Comparison of ENCODE assay signal across 1 cellular context in genomic region chr10:125816548-125816947, GRCh38.
A peak's percentile ranks its signal among the peaks of the same experiment; 100 is the strongest.
TF ChIP-seq lines count a peak whose summit lies in the region.

No MANE protein-coding gene starts in this region.

TF ChIP-seq in K562, 482 proteins besides CTCF, POLR2A, EP300 and RAD21 (continued from another document and continues in another):
- TF ChIP-seq, protein P1, sequence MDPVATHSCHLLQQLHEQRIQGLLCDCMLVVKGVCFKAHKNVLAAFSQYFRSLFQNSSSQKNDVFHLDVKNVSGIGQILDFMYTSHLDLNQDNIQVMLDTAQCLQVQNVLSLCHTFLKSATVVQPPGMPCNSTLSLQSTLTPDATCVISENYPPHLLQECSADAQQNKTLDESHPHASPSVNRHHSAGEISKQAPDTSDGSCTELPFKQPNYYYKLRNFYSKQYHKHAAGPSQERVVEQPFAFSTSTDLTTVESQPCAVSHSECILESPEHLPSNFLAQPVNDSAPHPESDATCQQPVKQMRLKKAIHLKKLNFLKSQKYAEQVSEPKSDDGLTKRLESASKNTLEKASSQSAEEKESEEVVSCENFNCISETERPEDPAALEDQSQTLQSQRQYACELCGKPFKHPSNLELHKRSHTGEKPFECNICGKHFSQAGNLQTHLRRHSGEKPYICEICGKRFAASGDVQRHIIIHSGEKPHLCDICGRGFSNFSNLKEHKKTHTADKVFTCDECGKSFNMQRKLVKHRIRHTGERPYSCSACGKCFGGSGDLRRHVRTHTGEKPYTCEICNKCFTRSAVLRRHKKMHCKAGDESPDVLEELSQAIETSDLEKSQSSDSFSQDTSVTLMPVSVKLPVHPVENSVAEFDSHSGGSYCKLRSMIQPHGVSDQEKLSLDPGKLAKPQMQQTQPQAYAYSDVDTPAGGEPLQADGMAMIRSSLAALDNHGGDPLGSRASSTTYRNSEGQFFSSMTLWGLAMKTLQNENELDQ (CRISPR knock-in tag; IDR thresholded peaks at IDR 0.05; ENCODE audit: borderline replicate concordance), result no peak
- TF ChIP-seq SREBF1 (IDR thresholded peaks at IDR 0.05; ENCODE audit: borderline replicate concordance, low read depth, low read length), result no peak
- no peak for TF ChIP-seq E2F6 (IDR thresholded peaks at IDR 0.05; ENCODE audit: borderline replicate concordance in 1 of 2, extremely low read depth in 1 of 2, insufficient read depth in 1 of 2, insufficient read length in 1 of 2, low read depth in 1 of 2, low read length in 1 of 2, poor library complexity in 1 of 2, severe bottlenecking in 1 of 2)
- peak; percentile 86 to 91 for TF ChIP-seq KDM1A (IDR thresholded peaks at IDR 0.05)
- TF ChIP-seq MTA2 (IDR thresholded peaks at IDR 0.05; ENCODE audit: low read depth), result peak; percentile 90
- peak; percentile 90 for TF ChIP-seq MAFF (IDR thresholded peaks at IDR 0.05; ENCODE audit: low read length)
- TF ChIP-seq RFX7 (CRISPR knock-in tag; IDR thresholded peaks at IDR 0.05), result no peak
- 0 out of 4 replicates have a peak, but pooled peaks of 1 of the 2 experiments have one; percentile 29 for TF ChIP-seq ETV6 (IDR thresholded peaks at IDR 0.05; ENCODE audit: borderline replicate concordance in 1 of 2, low read depth in 2 of 2, low read length in 1 of 2)
- TF ChIP-seq ETV6 (CRISPR knock-in tag; IDR thresholded peaks at IDR 0.05; ENCODE audit: borderline replicate concordance), result no peak
- TF ChIP-seq HDAC2 (IDR thresholded peaks at IDR 0.05), result peak; percentile 78; the same call in 1 of the 2 replicates
- TF ChIP-seq PRDM10 (IDR thresholded peaks at IDR 0.05; ENCODE audit: partially characterized antibody), result peak; percentile 75
- peak in 1 of 2 experiments; percentile 65; a peak in 1 of 4 replicates for TF ChIP-seq FOXA3 (CRISPR knock-in tag; conservative IDR thresholded peaks at IDR 0.05 in 1 of 2, IDR thresholded peaks at IDR 0.05 in 1 of 2)
- TF ChIP-seq RBM34 (IDR thresholded peaks at IDR 0.05; ENCODE audit: borderline replicate concordance, insufficient read depth, low read length), result no peak
- no peak for TF ChIP-seq MXD1 (CRISPR knock-in tag; IDR thresholded peaks at IDR 0.05; ENCODE audit: borderline replicate concordance, poor library complexity, severe bottlenecking)
- TF ChIP-seq HDAC3 (IDR thresholded peaks at IDR 0.05; ENCODE audit: borderline replicate concordance, partially characterized antibody), result peak; percentile 84
- TF ChIP-seq ZC3H8 (IDR thresholded peaks at IDR 0.05), result no peak
- peak; percentile 95 for TF ChIP-seq TCF3 (CRISPR knock-in tag; IDR thresholded peaks at IDR 0.05)
- TF ChIP-seq BACH1 (tag; IDR thresholded peaks at IDR 0.05), result peak; percentile 73; the same call in 1 of the 2 replicates
- no peak for TF ChIP-seq ETS1 (conservative IDR thresholded peaks at IDR 0.05; ENCODE audit: control insufficient read depth, low read depth, low read length)
- no peak for TF ChIP-seq NFYB (IDR thresholded peaks at IDR 0.05; ENCODE audit: extremely low read depth, insufficient read length)
- peak; percentile 99 for TF ChIP-seq CBFA2T3 (IDR thresholded peaks at IDR 0.05)
- peak in 1 of 2 experiments; percentile 80; a peak in 2 of 4 replicates for TF ChIP-seq TBL1XR1 (IDR thresholded peaks at IDR 0.05; ENCODE audit: low read length in 2 of 2)
- TF ChIP-seq ZBTB7A (IDR thresholded peaks at IDR 0.05; ENCODE audit: borderline replicate concordance, control insufficient read depth, low read depth, low read length), result peak; percentile 43; the same call in 1 of the 2 replicates
- peak; percentile 58; the same call in 1 of the 2 replicates for TF ChIP-seq NFE2L1 (tag; IDR thresholded peaks at IDR 0.05; ENCODE audit: borderline replicate concordance, low read depth)
- TF ChIP-seq, protein P2, sequence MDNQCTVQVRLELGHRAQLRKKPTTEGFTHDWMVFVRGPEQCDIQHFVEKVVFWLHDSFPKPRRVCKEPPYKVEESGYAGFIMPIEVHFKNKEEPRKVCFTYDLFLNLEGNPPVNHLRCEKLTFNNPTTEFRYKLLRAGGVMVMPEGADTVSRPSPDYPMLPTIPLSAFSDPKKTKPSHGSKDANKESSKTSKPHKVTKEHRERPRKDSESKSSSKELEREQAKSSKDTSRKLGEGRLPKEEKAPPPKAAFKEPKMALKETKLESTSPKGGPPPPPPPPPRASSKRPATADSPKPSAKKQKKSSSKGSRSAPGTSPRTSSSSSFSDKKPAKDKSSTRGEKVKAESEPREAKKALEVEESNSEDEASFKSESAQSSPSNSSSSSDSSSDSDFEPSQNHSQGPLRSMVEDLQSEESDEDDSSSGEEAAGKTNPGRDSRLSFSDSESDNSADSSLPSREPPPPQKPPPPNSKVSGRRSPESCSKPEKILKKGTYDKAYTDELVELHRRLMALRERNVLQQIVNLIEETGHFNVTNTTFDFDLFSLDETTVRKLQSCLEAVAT (IDR thresholded peaks at IDR 0.05), result peak in 1 of 2 experiments; percentile 49; a peak in 1 of 4 replicates
- no peak; a peak in 1 of 4 replicates for TF ChIP-seq NONO (IDR thresholded peaks at IDR 0.05; ENCODE audit: low read depth in 2 of 2, low read length in 1 of 2)
- peak; percentile 73 for TF ChIP-seq CTBP1 (IDR thresholded peaks at IDR 0.05; ENCODE audit: borderline replicate concordance)
- TF ChIP-seq GATA2 (CRISPR knock-in tag; IDR thresholded peaks at IDR 0.05), result peak; percentile 42; the same call in 1 of the 2 replicates
- TF ChIP-seq RFX1 (IDR thresholded peaks at IDR 0.05), result no peak
- TF ChIP-seq ZNF780A (CRISPR knock-in tag; IDR thresholded peaks at IDR 0.05), result no peak
- no peak for TF ChIP-seq E2F3 (CRISPR knock-in tag; IDR thresholded peaks at IDR 0.05)
- TF ChIP-seq NFIC (IDR thresholded peaks at IDR 0.05), result peak; percentile 92
- TF ChIP-seq BDP1 (IDR thresholded peaks at IDR 0.05; ENCODE audit: insufficient read depth, insufficient read length), result no peak
- no peak for TF ChIP-seq ELK1 (CRISPR knock-in tag; IDR thresholded peaks at IDR 0.05)
- peak; percentile 85; the same call in 1 of the 2 replicates for TF ChIP-seq BCOR (IDR thresholded peaks at IDR 0.05)
- no peak for TF ChIP-seq MXI1 (IDR thresholded peaks at IDR 0.05; ENCODE audit: low read depth, low read length)
- TF ChIP-seq NCOA1 (IDR thresholded peaks at IDR 0.05; ENCODE audit: low read depth), result peak; percentile 85
- TF ChIP-seq FOSL1 (tag; conservative IDR thresholded peaks at IDR 0.05), result 0 out of 2 replicates have a peak, but pooled peaks have one; percentile 20
- peak; percentile 94; the same call in 1 of the 2 replicates for TF ChIP-seq CC2D1A (IDR thresholded peaks at IDR 0.05)
- peak; percentile 88 for TF ChIP-seq CCNT2 (IDR thresholded peaks at IDR 0.05; ENCODE audit: borderline replicate concordance, extremely low read depth, insufficient read length, low read depth, low read length)
- peak; percentile 97 for TF ChIP-seq TAL1 (IDR thresholded peaks at IDR 0.05)
- 0 out of 2 replicates have a peak, but pooled peaks have one; percentile 30 for TF ChIP-seq DMBX1 (CRISPR knock-in tag; IDR thresholded peaks at IDR 0.05; ENCODE audit: borderline replicate concordance)
- TF ChIP-seq ZNF41 (CRISPR knock-in tag; conservative IDR thresholded peaks at IDR 0.05), result no peak
- TF ChIP-seq, protein P3, sequence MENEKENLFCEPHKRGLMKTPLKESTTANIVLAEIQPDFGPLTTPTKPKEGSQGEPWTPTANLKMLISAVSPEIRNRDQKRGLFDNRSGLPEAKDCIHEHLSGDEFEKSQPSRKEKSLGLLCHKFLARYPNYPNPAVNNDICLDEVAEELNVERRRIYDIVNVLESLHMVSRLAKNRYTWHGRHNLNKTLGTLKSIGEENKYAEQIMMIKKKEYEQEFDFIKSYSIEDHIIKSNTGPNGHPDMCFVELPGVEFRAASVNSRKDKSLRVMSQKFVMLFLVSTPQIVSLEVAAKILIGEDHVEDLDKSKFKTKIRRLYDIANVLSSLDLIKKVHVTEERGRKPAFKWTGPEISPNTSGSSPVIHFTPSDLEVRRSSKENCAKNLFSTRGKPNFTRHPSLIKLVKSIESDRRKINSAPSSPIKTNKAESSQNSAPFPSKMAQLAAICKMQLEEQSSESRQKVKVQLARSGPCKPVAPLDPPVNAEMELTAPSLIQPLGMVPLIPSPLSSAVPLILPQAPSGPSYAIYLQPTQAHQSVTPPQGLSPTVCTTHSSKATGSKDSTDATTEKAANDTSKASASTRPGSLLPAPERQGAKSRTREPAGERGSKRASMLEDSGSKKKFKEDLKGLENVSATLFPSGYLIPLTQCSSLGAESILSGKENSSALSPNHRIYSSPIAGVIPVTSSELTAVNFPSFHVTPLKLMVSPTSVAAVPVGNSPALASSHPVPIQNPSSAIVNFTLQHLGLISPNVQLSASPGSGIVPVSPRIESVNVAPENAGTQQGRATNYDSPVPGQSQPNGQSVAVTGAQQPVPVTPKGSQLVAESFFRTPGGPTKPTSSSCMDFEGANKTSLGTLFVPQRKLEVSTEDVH (IDR thresholded peaks at IDR 0.05; ENCODE audit: low read depth, partially characterized antibody), result no peak
- no peak for TF ChIP-seq GTF2B (IDR thresholded peaks at IDR 0.05; ENCODE audit: extremely low read depth, insufficient read length)
- TF ChIP-seq FOXM1 (IDR thresholded peaks at IDR 0.05; ENCODE audit: low read depth), result peak; percentile 94
- no peak for TF ChIP-seq FOXM1 (CRISPR knock-in tag; IDR thresholded peaks at IDR 0.05; ENCODE audit: low read depth)
- peak; percentile 95 for TF ChIP-seq KLF16 (IDR thresholded peaks at IDR 0.05)
